Comparison of ENCODE assay signal across 9 cellular contexts in genomic region chr15:64247906-64248541, GRCh38.
DNase-seq lines count a peak whose midpoint lies in the region; ATAC-seq and TF ChIP-seq lines count a peak whose summit lies in the region.
"Had no signal": no experiment of that assay in that cellular context is flagged by ENCODE, and none has a peak within 500 bp of the region (broad histone marks: within the 10 kb centered on the region; RNA-seq: fewer than 3 reads in every experiment).

No MANE protein-coding gene starts in this region.

- H3K4me1 Mint-ChIP-seq in nephron: no peaks in the 10 kb centered on the region

- in situ Hi-C loops in IMR-90 (cut with MboI; ENCODE audit: low sequenced_read_pairs) (no loop called here), SK-MEL-5 (cut with HindIII; ENCODE audit: low pct_unique_long_range_greater_than_20kb, low sequenced_read_pairs) (no loop called here)

- no peak overlapping the region for H3K18ac ChIP-seq in IMR-90 (ENCODE audit: low read depth, low read length)

- H3K4me3 Mint-ChIP-seq in nephron: no peak overlapping the region
- H3K4me3 Mint-ChIP-seq: dendritic cell treated with granulocyte-macrophage colony-stimulating factor and Interleukin-4, amounts not matched to agents 40 ng/mL and 50 ng/mL, for 4 days had no signal

- no peak overlapping the region for H2AFZ ChIP-seq in IMR-90 (replicated peaks; ENCODE audit: low read length, poor library complexity)

- no peaks in the 10 kb centered on the region for H3K36me3 ChIP-seq in IMR-90 (ENCODE audit: control insufficient read depth, insufficient read depth, low read length)

- no peak overlapping the region for H3K23ac ChIP-seq in IMR-90 (ENCODE audit: low read depth, low read length)

- no peaks in the 10 kb centered on the region for H3K9me3 ChIP-seq in IMR-90 (ENCODE audit: control insufficient read depth, insufficient read depth, low read length)

- peak overlapping the region; percentile 22; the same call in 1 of the 2 replicates for H3K27ac ChIP-seq in IMR-90 (ENCODE audit: insufficient read depth, low read length)

- DNase-seq in activated CD4-positive, CD25-positive, alpha-beta regulatory T cell (lab: John Stamatoyannopoulos, UW): no peak
- DNase-seq in IMR-90 (peak; percentile 90), SK-MEL-5 (ENCODE audit: low read depth, low spot score) (peak; percentile 91), epidermal melanocyte (ENCODE audit: insufficient read length, low spot score) (peak; percentile 70), T-helper 9 cell (no peak)

- no peak overlapping the region for H2AK9ac ChIP-seq in IMR-90 (replicated peaks; ENCODE audit: low read depth, low read length, poor library complexity)

- H3K27me3 Mint-ChIP-seq in nephron (ENCODE audit: low read depth): no peaks in the 10 kb centered on the region
- H3K27me3 Mint-ChIP-seq: dendritic cell treated with granulocyte-macrophage colony-stimulating factor and Interleukin-4, amounts not matched to agents 40 ng/mL and 50 ng/mL, for 4 days had no signal

- no peak overlapping the region for H2BK20ac ChIP-seq in IMR-90 (ENCODE audit: low read depth, low read length)

- H2BK15ac ChIP-seq in IMR-90 (ENCODE audit: low read depth, low read length): no peak overlapping the region

- no peak overlapping the region for H3K56ac ChIP-seq in IMR-90 (ENCODE audit: extremely low read depth, insufficient read depth, low read length)

- peaks cover 30% of the 10 kb centered on the region; the same call in 1 of the 2 replicates for H4K20me1 ChIP-seq in IMR-90 (ENCODE audit: insufficient read depth, low read length)

- H3K4me3 ChIP-seq in IMR-90 (ENCODE audit: insufficient read depth, low read depth, low read length): no peak overlapping the region

- intact Hi-C loops in IMR-90 (cut with micrococcal nuclease): no loop called here

- TF ChIP-seq RAD21 in IMR-90 (IDR thresholded peaks at IDR 0.05; ENCODE audit: low read length): no peak

- H3K36me3 Mint-ChIP-seq in nephron (ENCODE audit: low read depth): peaks cover 17% of the 10 kb centered on the region

- no peak overlapping the region for H2BK120ac ChIP-seq in IMR-90 (ENCODE audit: low read depth, low read length)

- H2AK5ac ChIP-seq in IMR-90 (ENCODE audit: low read depth, low read length): peak overlapping the region; percentile 37; the same call in 1 of the 2 replicates

- H3K4ac ChIP-seq in IMR-90 (ENCODE audit: low read depth, low read length): peak overlapping the region; percentile 37; the same call in 1 of the 2 replicates

- CTCF ChIA-PET in IMR-90 (lab: Yijun Ruan, JAX): no interaction called here

- BruUV-seq in IMR-90 (replicated peaks; lab: Mats Ljungman, UMichigan): no TSS peak

- no peak overlapping the region for H4K5ac ChIP-seq in IMR-90 (ENCODE audit: low read depth, low read length)

- POLR2A ChIA-PET in IMR-90 (lab: Charles Lee; ENCODE audit: unreplicated experiment): no interaction called here

- H4K91ac ChIP-seq in IMR-90 (ENCODE audit: insufficient read depth, low read depth, low read length): no peak overlapping the region

- dilution Hi-C loops in IMR-90 (cut with HindIII; ENCODE audit: low sequenced_read_pairs, unreplicated experiment): no loop called here

- no peak overlapping the region for H3K4me2 ChIP-seq in IMR-90 (ENCODE audit: low read depth, low read length)

- no peak overlapping the region for H3K14ac ChIP-seq in IMR-90 (replicated peaks; ENCODE audit: low read depth, low read length)

- TF ChIP-seq POLR2A in IMR-90 (IDR thresholded peaks at IDR 0.05; ENCODE audit: low read depth, low read length): no peak

- peaks cover 5% of the 10 kb centered on the region for H3K4me1 ChIP-seq in IMR-90 (ENCODE audit: control insufficient read depth, insufficient read depth, low read length)

- H3K79me1 ChIP-seq in IMR-90 (ENCODE audit: low read depth in 1 of 2, low read length in 2 of 2): peaks cover 16 to 57% of the 10 kb centered on the region in 2 experiments; a peak in 3 of 4 replicates

- no peaks in the 10 kb centered on the region for H3K27me3 ChIP-seq in IMR-90 (ENCODE audit: control insufficient read depth, insufficient read depth, low read length)

- H3K9me1 ChIP-seq in IMR-90 (ENCODE audit: insufficient read depth, low read length): peaks cover 7% of the 10 kb centered on the region; the same call in 1 of the 2 replicates

- WGBS in IMR-90 (ENCODE audit: extremely low coverage in 2 of 2, insufficient read length in 1 of 2), 2 experiments: no CpG with 5 or more reads among the region's 2 CpGs

- TF ChIP-seq CTCF in IMR-90 (conservative IDR thresholded peaks at IDR 0.05; ENCODE audit: low read depth, low read length): no peak
- no peak for TF ChIP-seq CTCF in nephron (IDR thresholded peaks at IDR 0.05; ENCODE audit: unreplicated experiment in 3 of 3)

- peak; percentile 63 to 64 for ATAC-seq in activated CD4-positive, CD25-positive, alpha-beta regulatory T cell treated with anti-CD3 and anti-CD28 coated beads, Interleukin-2, amount 50 U/mL, for 24 hours
- ATAC-seq in GM21717 (IDR thresholded peaks at IDR 0.05; ENCODE audit: unreplicated experiment) (peak; percentile 45), IMR-90 (ENCODE audit: low read depth) (peak; percentile 75)

- H3K9ac ChIP-seq in IMR-90 (ENCODE audit: low read depth, low read length): no peak overlapping the region

- H3K27ac Mint-ChIP-seq in nephron: peak overlapping the region; percentile 2 to 89 (median 35)

- peak overlapping the region; percentile 43 for H2BK5ac ChIP-seq in IMR-90 (ENCODE audit: low read depth, low read length, poor library complexity, severe bottlenecking)

- H4K8ac ChIP-seq in IMR-90 (ENCODE audit: low read depth in 2 of 2, low read length in 2 of 2): no peak overlapping the region

- H3K9me3 Mint-ChIP-seq in nephron: no peaks in the 10 kb centered on the region
- H3K9me3 Mint-ChIP-seq: dendritic cell treated with granulocyte-macrophage colony-stimulating factor and Interleukin-4, amounts not matched to agents 40 ng/mL and 50 ng/mL, for 4 days had no signal

TF ChIP-seq in IMR-90, 13 proteins besides CTCF, POLR2A, EP300 and RAD21:
- no peak for TF ChIP-seq ELK1 (IDR thresholded peaks at IDR 0.05; ENCODE audit: borderline replicate concordance, low read depth, low read length)
- no peak for TF ChIP-seq SMC3 (IDR thresholded peaks at IDR 0.05; ENCODE audit: low read depth, low read length)
- no peak for TF ChIP-seq CHD1 (IDR thresholded peaks at IDR 0.05; ENCODE audit: low read depth, low read length)
- TF ChIP-seq USF2 (IDR thresholded peaks at IDR 0.05; ENCODE audit: low read depth, low read length): no peak
- peak; percentile 68 for TF ChIP-seq CEBPB (IDR thresholded peaks at IDR 0.05; ENCODE audit: low read depth, low read length)
- peak; percentile 24 for TF ChIP-seq RCOR1 (IDR thresholded peaks at IDR 0.05; ENCODE audit: insufficient replicate concordance, low read length)
- 0 out of 2 replicates have a peak, but pooled peaks have one; percentile 35 for TF ChIP-seq MXI1 (IDR thresholded peaks at IDR 0.05; ENCODE audit: borderline replicate concordance, low read depth, low read length)
- TF ChIP-seq MAZ (IDR thresholded peaks at IDR 0.05; ENCODE audit: borderline replicate concordance, low read depth, low read length): no peak
- TF ChIP-seq MAFK (IDR thresholded peaks at IDR 0.05; ENCODE audit: low read depth, low read length): no peak
- no peak for TF ChIP-seq RFX5 (IDR thresholded peaks at IDR 0.05; ENCODE audit: low read depth, low read length)
- TF ChIP-seq BHLHE40 (IDR thresholded peaks at IDR 0.05; ENCODE audit: low read depth, low read length): peak; percentile 65
- TF ChIP-seq FOS (IDR thresholded peaks at IDR 0.05; ENCODE audit: low read depth, low read length): peak; percentile 88
- TF ChIP-seq NFE2L2 (IDR thresholded peaks at IDR 0.05; ENCODE audit: low read depth, low read length): no peak

Comparison
In these comparisons a context has a peak if more than half of its experiments do, and no peak if none do; other contexts are left out.
1. DNase-seq: peak in IMR-90 (single experiment), SK-MEL-5 (single experiment) and epidermal melanocyte (single experiment); none in activated CD4-positive, CD25-positive, alpha-beta regulatory T cell (0 of 4) and T-helper 9 cell (single experiment).
2. Peak in every context shown above with its lines, with median percentiles within 50 percentile points of each other: ATAC-seq.